21 cellular contexts compared by ENCODE assay signal in the genomic region with DNA sequence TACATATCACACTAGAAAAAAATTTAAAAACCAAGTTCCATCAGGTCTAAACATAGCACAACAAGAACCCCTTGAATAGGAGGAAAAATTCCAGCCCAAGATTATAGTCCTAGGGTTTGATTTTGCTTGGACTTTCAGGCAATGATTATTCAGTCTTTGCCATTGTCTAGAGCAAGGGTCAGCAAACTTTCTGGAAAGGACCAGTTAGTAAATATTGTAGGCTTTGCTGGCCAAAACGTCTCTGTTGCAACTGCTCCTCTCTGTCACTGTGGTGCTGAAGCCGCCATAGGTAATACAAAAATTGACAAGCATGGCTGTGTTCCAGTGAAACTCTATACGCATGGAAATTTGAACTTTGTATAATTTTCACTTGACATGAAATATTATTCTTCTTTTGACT.
"Had no signal": no experiment of that assay in that cellular context is flagged by ENCODE, and none has a peak within 500 bp of the region (broad histone marks: within the 10 kb centered on the region; RNA-seq: fewer than 3 reads in every experiment).

No MANE protein-coding gene starts in this region.

- H3K9me3 ChIP-seq: SJSA1 had no signal

- H3K4me1 ChIP-seq: SJSA1 had no signal

- DNase-seq: IMR-90, Kasumi-1, MM.1S, NCI-H1092 treated with DMSO at 0.1 percent for 48 hours, NCI-H1436, NCI-H187, NCI-H2029, NCI-H2081 treated with DMSO at 0.1 percent for 48 hours, NCI-H2171, NCI-H226, NCI-H446, NCI-H510A, NCI-H524 treated with DMSO at 0.1 percent for 48 hours, NCI-H774, Right ventricle myocardium superior, RPMI8226, SIG-M5 had no signal

- FAIRE-seq: RCC 7860 had no signal

- H3K36me3 ChIP-seq: SJSA1 had no signal

- H3K4me3 ChIP-seq: SJSA1, SK-N-MC had no signal

- H3K27ac ChIP-seq: KMS-11, SJSA1, SK-N-MC had no signal

- H3K4me2 ChIP-seq: KMS-11 had no signal

- H3K9ac ChIP-seq: KMS-11 had no signal
